ENCODE assay signal across 18 cellular contexts in the genomic region with DNA sequence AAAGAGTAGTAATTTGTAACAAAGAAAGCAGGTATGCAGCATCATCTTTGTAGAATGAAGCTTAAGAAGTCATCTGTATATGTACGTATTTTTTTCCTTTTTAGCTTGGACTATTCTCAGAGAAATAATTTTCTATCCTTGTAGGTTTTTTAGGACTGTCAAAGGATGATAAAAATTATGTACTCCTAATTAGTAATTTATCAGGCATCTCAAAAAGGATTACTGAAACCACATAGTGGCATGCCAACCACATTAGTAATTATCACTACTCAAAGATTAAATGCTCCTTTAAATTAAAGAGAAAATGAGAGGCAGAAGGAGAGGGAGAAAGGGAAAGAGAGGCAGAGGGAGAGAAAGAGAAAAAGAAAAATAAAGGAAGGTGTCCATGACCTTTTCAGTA. TPM values are rescaled to one million over a fixed set of nuclear protein-coding genes. Genes with fewer than 3 reads are reported as not detected.
"Had no signal": no experiment of that assay in that cellular context is flagged by ENCODE, and none has a peak within 500 bp of the region (broad histone marks: within the 10 kb centered on the region; RNA-seq: fewer than 3 reads in every experiment).

No MANE protein-coding gene starts in this region.

- H3K4me2 ChIP-seq: neural progenitor cell had no signal

- DNase-seq: activated CD4-positive, alpha-beta T cell treated with anti-CD3 and anti-CD28 coated beads for 36 hours; activated CD8-positive, alpha-beta T cell treated with anti-CD3 and anti-CD28 coated beads for 36 hours; activated naive CD4-positive, alpha-beta T cell treated with anti-CD3 and anti-CD28 coated beads, Interleukin-2, amount 10 ng/mL, durations not matched to agents 7 days and 5 days; adrenal gland; brain microvascular endothelial cell; dorsolateral prefrontal cortex; heart left ventricle; islet precursor cell; ovary; stimulated activated CD4-positive, alpha-beta T cell treated with anti-CD3 and anti-CD28 coated beads, Interleukin-15, amount 100 ng/mL, for 24 hours; stimulated activated CD4-positive, alpha-beta T cell treated with anti-CD3 and anti-CD28 coated beads, Interleukin-4, amount 100 ng/mL, for 24 hours; T-helper 9 cell; upper lobe of left lung had no signal

- H3K27ac ChIP-seq: brain microvascular endothelial cell, dorsolateral prefrontal cortex, heart left ventricle, neural progenitor cell, ovary, upper lobe of left lung, VCaP had no signal

- H3K9me3 ChIP-seq: adrenal gland, heart left ventricle, ovary, upper lobe of left lung had no signal

- H2AFZ ChIP-seq: neural progenitor cell had no signal

- H3K4me3 ChIP-seq: adrenal gland, dorsolateral prefrontal cortex, heart left ventricle, neural progenitor cell, ovary, upper lobe of left lung had no signal

- H3K9ac ChIP-seq: neural progenitor cell had no signal

- H3K36me3 ChIP-seq: adrenal gland, brain microvascular endothelial cell, ovary had no signal

- H3K27me3 ChIP-seq: adrenal gland, brain microvascular endothelial cell, dorsolateral prefrontal cortex, heart left ventricle, neural progenitor cell, ovary, upper lobe of left lung had no signal

- H3K4me1 ChIP-seq: neural progenitor cell, upper lobe of left lung had no signal

- ATAC-seq: activated CD4-positive, alpha-beta T cell treated with anti-CD3 and anti-CD28 coated beads for 36 hours; activated CD8-positive, alpha-beta T cell treated with anti-CD3 and anti-CD28 coated beads for 36 hours; activated T-helper 17 cell treated with anti-CD3 and anti-CD28 coated beads, Interleukin-2, amount 50 U/mL, for 72 hours; esophagus mucosa; heart left ventricle had no signal

RNA-seq across cellular contexts. Expression of a gene that starts 49.0 kb away (rescaled TPM):
- total RNA-seq: myocyte had no signal
